ENCODE assay signal across 1 cellular context in the genomic region with DNA sequence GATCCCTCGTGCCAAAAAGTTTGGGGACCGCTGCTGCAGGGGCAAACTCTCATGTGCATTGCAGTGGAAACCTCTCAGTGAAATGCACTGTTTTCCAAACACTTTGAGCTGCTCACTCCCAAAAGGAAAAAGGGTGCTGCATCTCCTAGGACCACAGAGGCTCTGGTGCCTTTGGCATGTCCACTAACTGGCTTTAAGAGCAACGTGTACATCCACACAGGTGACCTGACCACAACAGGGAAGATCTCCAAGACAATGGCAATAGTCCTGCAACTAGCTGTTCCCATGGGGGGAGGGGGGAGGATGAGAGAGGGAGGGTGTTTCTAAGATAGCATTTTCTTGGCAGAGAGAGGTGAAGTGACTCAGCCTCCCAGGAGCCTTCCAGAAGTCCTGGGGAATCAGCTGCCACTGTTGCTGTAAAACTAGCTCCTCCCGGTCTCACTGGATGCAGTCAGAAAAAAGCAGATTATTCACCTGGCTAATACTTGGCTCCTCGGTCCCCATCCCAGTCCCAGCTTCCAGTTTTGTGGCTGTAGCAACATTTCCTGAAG.
TF ChIP-seq lines count a peak whose summit lies in the region.

No MANE protein-coding gene starts in this region.

TF ChIP-seq in IMR-90, 13 proteins besides CTCF, POLR2A, EP300 and RAD21 (continued from another document):
- TF ChIP-seq MAFK (IDR thresholded peaks at IDR 0.05; ENCODE audit: low read depth, low read length) (no peak), FOS (IDR thresholded peaks at IDR 0.05; ENCODE audit: low read depth, low read length) (no peak), RFX5 (IDR thresholded peaks at IDR 0.05; ENCODE audit: low read depth, low read length) (no peak), CEBPB (IDR thresholded peaks at IDR 0.05; ENCODE audit: low read depth, low read length) (no peak), MXI1 (IDR thresholded peaks at IDR 0.05; ENCODE audit: borderline replicate concordance, low read depth, low read length) (no peak), MAZ (IDR thresholded peaks at IDR 0.05; ENCODE audit: borderline replicate concordance, low read depth, low read length) (no peak), CHD1 (IDR thresholded peaks at IDR 0.05; ENCODE audit: low read depth, low read length) (no peak), NFE2L2 (IDR thresholded peaks at IDR 0.05; ENCODE audit: low read depth, low read length) (no peak), RCOR1 (IDR thresholded peaks at IDR 0.05; ENCODE audit: insufficient replicate concordance, low read length) (no peak), BHLHE40 (IDR thresholded peaks at IDR 0.05; ENCODE audit: low read depth, low read length) (no peak)
- TF ChIP-seq, protein P1, sequence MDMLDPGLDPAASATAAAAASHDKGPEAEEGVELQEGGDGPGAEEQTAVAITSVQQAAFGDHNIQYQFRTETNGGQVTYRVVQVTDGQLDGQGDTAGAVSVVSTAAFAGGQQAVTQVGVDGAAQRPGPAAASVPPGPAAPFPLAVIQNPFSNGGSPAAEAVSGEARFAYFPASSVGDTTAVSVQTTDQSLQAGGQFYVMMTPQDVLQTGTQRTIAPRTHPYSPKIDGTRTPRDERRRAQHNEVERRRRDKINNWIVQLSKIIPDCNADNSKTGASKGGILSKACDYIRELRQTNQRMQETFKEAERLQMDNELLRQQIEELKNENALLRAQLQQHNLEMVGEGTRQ (IDR thresholded peaks at IDR 0.05; ENCODE audit: low read depth, low read length), result no peak
- TF ChIP-seq, protein P2, sequence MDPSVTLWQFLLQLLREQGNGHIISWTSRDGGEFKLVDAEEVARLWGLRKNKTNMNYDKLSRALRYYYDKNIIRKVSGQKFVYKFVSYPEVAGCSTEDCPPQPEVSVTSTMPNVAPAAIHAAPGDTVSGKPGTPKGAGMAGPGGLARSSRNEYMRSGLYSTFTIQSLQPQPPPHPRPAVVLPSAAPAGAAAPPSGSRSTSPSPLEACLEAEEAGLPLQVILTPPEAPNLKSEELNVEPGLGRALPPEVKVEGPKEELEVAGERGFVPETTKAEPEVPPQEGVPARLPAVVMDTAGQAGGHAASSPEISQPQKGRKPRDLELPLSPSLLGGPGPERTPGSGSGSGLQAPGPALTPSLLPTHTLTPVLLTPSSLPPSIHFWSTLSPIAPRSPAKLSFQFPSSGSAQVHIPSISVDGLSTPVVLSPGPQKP (IDR thresholded peaks at IDR 0.05; ENCODE audit: borderline replicate concordance, low read depth, low read length), result no peak
